8 cellular contexts compared by ENCODE assay signal in the genomic region with DNA sequence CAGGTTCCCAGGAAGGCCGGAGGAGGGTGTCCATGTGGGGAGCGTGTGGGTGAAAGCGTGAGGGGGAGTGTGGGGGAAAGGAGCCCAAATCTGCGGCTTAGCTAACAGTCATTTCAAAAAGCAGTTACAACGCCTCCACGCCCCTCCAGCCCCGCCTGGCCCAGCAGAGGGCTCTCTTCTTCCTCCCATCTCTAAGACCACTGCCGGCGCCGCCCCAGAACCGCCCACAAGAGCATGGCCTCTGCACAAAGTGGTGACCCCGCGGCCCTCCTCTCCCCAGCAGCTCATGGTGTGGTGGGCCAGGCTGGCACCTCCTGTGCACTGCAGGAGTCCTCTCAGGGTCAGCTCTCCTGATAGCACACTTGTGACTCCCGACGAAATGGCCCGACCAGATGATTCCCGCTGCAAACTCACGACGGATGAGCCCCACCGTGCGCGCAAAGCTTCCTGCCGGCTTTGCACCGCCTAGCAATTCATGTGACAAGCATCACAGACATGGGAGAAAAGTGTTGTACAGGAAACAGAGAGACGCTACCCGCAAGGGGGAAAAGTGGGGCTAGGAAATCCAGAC. TPM values are rescaled to one million over a fixed set of nuclear protein-coding genes. Genes with fewer than 3 reads are reported as not detected.
DNase-seq lines count a peak whose midpoint lies in the region; ATAC-seq lines count a peak whose summit lies in the region.

No MANE protein-coding gene starts in this region.

- H3K27ac ChIP-seq in effector memory CD4-positive, alpha-beta T cell (ENCODE audit: insufficient read depth, low read length, poor library complexity, severe bottlenecking), result peak overlapping the region; percentile 54
- H3K27ac ChIP-seq in mesenchymal stem cell (ENCODE audit: low read length, poor library complexity, severe bottlenecking), result peak overlapping the region; percentile 22

- peak overlapping the region; percentile 74 for H4K8ac ChIP-seq in mesenchymal stem cell (ENCODE audit: low read length)

- H3K36me3 Mint-ChIP-seq in activated CD8-positive, alpha-beta T cell treated with anti-CD3 and anti-CD28 coated beads, Interleukin-2, amount 10 ng/mL, durations not matched to agents 7 days and 5 days (ENCODE audit: low read depth), result no peaks in the 10 kb centered on the region

- H3K9me3 Mint-ChIP-seq in activated CD8-positive, alpha-beta T cell treated with anti-CD3 and anti-CD28 coated beads, Interleukin-2, amount 10 ng/mL, durations not matched to agents 7 days and 5 days (ENCODE audit: insufficient read depth), result no peaks in the 10 kb centered on the region

- H2BK5ac ChIP-seq in mesenchymal stem cell (ENCODE audit: low read depth, low read length, poor library complexity, severe bottlenecking), result no peak overlapping the region

- no peaks in the 10 kb centered on the region for H3K9me3 ChIP-seq in effector memory CD4-positive, alpha-beta T cell (ENCODE audit: control insufficient read depth, low read length)
- no peaks in the 10 kb centered on the region for H3K9me3 ChIP-seq in mesenchymal stem cell (ENCODE audit: control insufficient read depth, low read length)

- peak overlapping the region; percentile 89 for H3K27ac Mint-ChIP-seq in activated CD8-positive, alpha-beta T cell treated with anti-CD3 and anti-CD28 coated beads, Interleukin-2, amount 10 ng/mL, durations not matched to agents 7 days and 5 days

- peak overlapping the region; percentile 64 to 98 for H3K18ac ChIP-seq in mesenchymal stem cell (ENCODE audit: low read depth in 1 of 2, low read length in 2 of 2)

- peak overlapping the region; percentile 55 for H3K4me3 ChIP-seq in effector memory CD4-positive, alpha-beta T cell (ENCODE audit: insufficient read depth, low read depth, low read length, poor library complexity, severe bottlenecking)
- H3K4me3 ChIP-seq in mesenchymal stem cell (ENCODE audit: insufficient read depth in 1 of 2, low read depth in 1 of 2, low read length in 2 of 2), result peak overlapping the region; percentile 58 to 84

- H2BK12ac ChIP-seq in mesenchymal stem cell (ENCODE audit: low read length in 2 of 2), result peak overlapping the region; percentile 75 to 92

- H4K91ac ChIP-seq in mesenchymal stem cell (ENCODE audit: low read length), result peak overlapping the region; percentile 34

- peak overlapping the region; percentile 79 for H3K4me3 Mint-ChIP-seq in activated CD8-positive, alpha-beta T cell treated with anti-CD3 and anti-CD28 coated beads, Interleukin-2, amount 10 ng/mL, durations not matched to agents 7 days and 5 days

- peak overlapping the region in 1 of 2 experiments; percentile 97 for H3K4ac ChIP-seq in mesenchymal stem cell (ENCODE audit: low read depth in 1 of 2, low read length in 2 of 2)

- peak overlapping the region; percentile 83 for H2AFZ ChIP-seq in mesenchymal stem cell (ENCODE audit: low read depth, low read length)

- peak; percentile 85 for DNase-seq in A172 (ENCODE audit: low spot score)
- peak; percentile 33 for DNase-seq in NCI-H510A (lab: John Stamatoyannopoulos, UW)
- DNase-seq in activated CD8-positive, alpha-beta T cell treated with anti-CD3 and anti-CD28 coated beads, Interleukin-2, amount 10 ng/mL, durations not matched to agents 7 days and 5 days, result peak; percentile 95
- peak; percentile 61 to 69 (median 68) for DNase-seq in effector memory CD4-positive, alpha-beta T cell
- DNase-seq in mesenchymal stem cell, result peak; percentile 84
- DNase-seq in stimulated activated CD8-positive, alpha-beta memory T cell treated with anti-CD3 and anti-CD28 coated beads, Interleukin-12 subunit alpha, Interleukin-12 subunit beta, amount 100 ng/mL, for 24 hours (ENCODE audit: extremely low read depth), result peak; percentile 73

- peak overlapping the region in 1 of 2 experiments; percentile 83 for H3K14ac ChIP-seq in mesenchymal stem cell (ENCODE audit: low read length in 2 of 2)

- peak overlapping the region in 1 of 2 experiments; percentile 85 for H3K23ac ChIP-seq in mesenchymal stem cell (ENCODE audit: low read length in 2 of 2)

- no peaks in the 10 kb centered on the region for H3K27me3 ChIP-seq in effector memory CD4-positive, alpha-beta T cell (replicated peaks; ENCODE audit: control insufficient read depth, insufficient read depth, low read length, poor library complexity, severe bottlenecking)
- no peaks in the 10 kb centered on the region for H3K27me3 ChIP-seq in mesenchymal stem cell (ENCODE audit: control insufficient read depth in 1 of 2, insufficient read depth in 1 of 2, low read length in 2 of 2)

- H3K27me3 Mint-ChIP-seq in activated CD8-positive, alpha-beta T cell treated with anti-CD3 and anti-CD28 coated beads, Interleukin-2, amount 10 ng/mL, durations not matched to agents 7 days and 5 days (ENCODE audit: low read depth), result no peaks in the 10 kb centered on the region

- peaks cover 4% of the 10 kb centered on the region for H3K4me1 ChIP-seq in effector memory CD4-positive, alpha-beta T cell (ENCODE audit: control insufficient read depth, insufficient read depth, low read length, poor library complexity, severe bottlenecking)
- H3K4me1 ChIP-seq in mesenchymal stem cell (ENCODE audit: control insufficient read depth, insufficient read depth, low read depth, low read length), result peaks cover 2% of the 10 kb centered on the region

- POLR2A ChIA-PET in activated CD8-positive, alpha-beta T cell treated with anti-CD3 and anti-CD28 coated beads, Interleukin-2, amount 10 ng/mL, durations not matched to agents 7 days and 5 days (lab: Charles Lee), result interaction anchor here (0.6 to 2.1 kb wide), 11 partner anchors 12 to 123 kb away, joined by 3 to 12 read pairs (median 4); a partner anchor contains a TSS

- WGBS in mesenchymal stem cell, result 1% methylated on average over 25 of the region's 26 CpGs

- CTCF ChIA-PET in activated CD8-positive, alpha-beta T cell treated with anti-CD3 and anti-CD28 coated beads, Interleukin-2, amount 10 ng/mL, durations not matched to agents 7 days and 5 days (lab: Charles Lee), result interaction anchor here (0.7 to 3.5 kb wide), 26 partner anchors 9 to 163 kb away, joined by 3 to 68 read pairs (median 6); a partner anchor contains a TSS

- H3K79me1 ChIP-seq in mesenchymal stem cell (replicated peaks; ENCODE audit: low read length, poor library complexity, severe bottlenecking), result no peaks in the 10 kb centered on the region

- no peaks in the 10 kb centered on the region for H3K36me3 ChIP-seq in effector memory CD4-positive, alpha-beta T cell (ENCODE audit: control insufficient read depth, insufficient read depth, low read length)
- H3K36me3 ChIP-seq in mesenchymal stem cell (ENCODE audit: control insufficient read depth in 1 of 2, insufficient read depth in 2 of 2, low read depth in 1 of 2, low read length in 2 of 2), result no peaks in the 10 kb centered on the region

- H2BK120ac ChIP-seq in mesenchymal stem cell (ENCODE audit: low read depth, low read length), result peak overlapping the region; percentile 39

- peaks cover 21% of the 10 kb centered on the region for H3K4me1 Mint-ChIP-seq in activated CD8-positive, alpha-beta T cell treated with anti-CD3 and anti-CD28 coated beads, Interleukin-2, amount 10 ng/mL, durations not matched to agents 7 days and 5 days (ENCODE audit: low read depth)

- H3K9ac ChIP-seq in mesenchymal stem cell (ENCODE audit: low read length), result peak overlapping the region; percentile 81

- no peak overlapping the region for H2AK5ac ChIP-seq in mesenchymal stem cell (ENCODE audit: low read length, severe bottlenecking)

- ATAC-seq in GM18511 (IDR thresholded peaks at IDR 0.05; ENCODE audit: unreplicated experiment) (peak; percentile 100), HG02973 (IDR thresholded peaks at IDR 0.05; ENCODE audit: unreplicated experiment) (peak; percentile 99)
- peak; percentile 99 for ATAC-seq in activated CD8-positive, alpha-beta T cell treated with anti-CD3 and anti-CD28 coated beads, Interleukin-2, amount 10 ng/mL, durations not matched to agents 7 days and 5 days

- H3K4me2 ChIP-seq in mesenchymal stem cell (ENCODE audit: low read length, poor library complexity, severe bottlenecking), result peak overlapping the region; percentile 62

- H2BK15ac ChIP-seq in mesenchymal stem cell (ENCODE audit: low read depth, poor library complexity, severe bottlenecking), result no peak overlapping the region

RNA-seq across cellular contexts. Expression of a gene that starts 12.4 kb away (rescaled TPM):
- total RNA-seq in A172 (2014; rRNA removed; shearing (Covaris generic)), result 50.0 and 67.9 TPM in 2 replicates
- 10 to 100 TPM; 28.9 to 31.6 TPM for total RNA-seq in activated CD8-positive, alpha-beta T cell treated with anti-CD3 and anti-CD28 coated beads, Interleukin-2, amount 10 ng/mL, durations not matched to agents 7 days and 5 days
- 23.4 TPM for polyA plus RNA-seq in mesenchymal stem cell (2013, experiment 1 of 2)
- 22.3 TPM for polyA plus RNA-seq in mesenchymal stem cell (2013, experiment 2 of 2)

RNA-seq across cellular contexts. Expression of a gene that starts 37.1 kb away (rescaled TPM):
- 4.5 and 7.9 TPM in 2 replicates for total RNA-seq in A172 (2014; rRNA removed; shearing (Covaris generic))
- under 1 TPM in 1 of 2 experiments, not detected in 1; 0.97 TPM for total RNA-seq in activated CD8-positive, alpha-beta T cell treated with anti-CD3 and anti-CD28 coated beads, Interleukin-2, amount 10 ng/mL, durations not matched to agents 7 days and 5 days
- not detected for polyA plus RNA-seq in mesenchymal stem cell (2013, experiment 1 of 2)
- polyA plus RNA-seq in mesenchymal stem cell (2013, experiment 2 of 2), result not detected

RNA-seq across cellular contexts. Expression of a gene that starts 43.5 kb away (rescaled TPM):
- total RNA-seq in A172 (2014; rRNA removed; shearing (Covaris generic)), result 0.62 and 1.6 TPM in 2 replicates
- total RNA-seq in activated CD8-positive, alpha-beta T cell treated with anti-CD3 and anti-CD28 coated beads, Interleukin-2, amount 10 ng/mL, durations not matched to agents 7 days and 5 days, result under 1 TPM in 1 of 2 experiments, not detected in 1; 0.10 TPM
- polyA plus RNA-seq in mesenchymal stem cell (2013, experiment 1 of 2), result not detected
- polyA plus RNA-seq in mesenchymal stem cell (2013, experiment 2 of 2), result not detected

RNA-seq across cellular contexts. Expression of a gene that starts 43.6 kb away (rescaled TPM):
- total RNA-seq in A172 (2014; rRNA removed; shearing (Covaris generic)), result 0.69 TPM in 1 of 2 replicates, not detected in the other
- total RNA-seq in activated CD8-positive, alpha-beta T cell treated with anti-CD3 and anti-CD28 coated beads, Interleukin-2, amount 10 ng/mL, durations not matched to agents 7 days and 5 days, result under 1 TPM; 0.08 to 0.11 TPM
- polyA plus RNA-seq in mesenchymal stem cell (2013, experiment 1 of 2), result 0.03 TPM
- polyA plus RNA-seq in mesenchymal stem cell (2013, experiment 2 of 2), result 0.05 TPM

Comparison
In these comparisons a context has a peak if more than half of its experiments do, and no peak if none do; other contexts are left out.
1. Peak in every context shown above with its lines: DNase-seq, ATAC-seq, H3K4me3 ChIP-seq and H3K27ac ChIP-seq.
2. DNase-seq: peak in every context shown above with its lines; median percentile 95 in activated CD8-positive, alpha-beta T cell treated with anti-CD3 and anti-CD28 coated beads, Interleukin-2, amount 10 ng/mL, durations not matched to agents 7 days and 5 days; 85 in A172; 84 in mesenchymal stem cell; 73 in stimulated activated CD8-positive, alpha-beta memory T cell treated with anti-CD3 and anti-CD28 coated beads, Interleukin-12 subunit alpha, Interleukin-12 subunit beta, amount 100 ng/mL, for 24 hours; 68 in effector memory CD4-positive, alpha-beta T cell; 33 in NCI-H510A.